Comparison of ENCODE assay signal across 8 cellular contexts in the genomic region with DNA sequence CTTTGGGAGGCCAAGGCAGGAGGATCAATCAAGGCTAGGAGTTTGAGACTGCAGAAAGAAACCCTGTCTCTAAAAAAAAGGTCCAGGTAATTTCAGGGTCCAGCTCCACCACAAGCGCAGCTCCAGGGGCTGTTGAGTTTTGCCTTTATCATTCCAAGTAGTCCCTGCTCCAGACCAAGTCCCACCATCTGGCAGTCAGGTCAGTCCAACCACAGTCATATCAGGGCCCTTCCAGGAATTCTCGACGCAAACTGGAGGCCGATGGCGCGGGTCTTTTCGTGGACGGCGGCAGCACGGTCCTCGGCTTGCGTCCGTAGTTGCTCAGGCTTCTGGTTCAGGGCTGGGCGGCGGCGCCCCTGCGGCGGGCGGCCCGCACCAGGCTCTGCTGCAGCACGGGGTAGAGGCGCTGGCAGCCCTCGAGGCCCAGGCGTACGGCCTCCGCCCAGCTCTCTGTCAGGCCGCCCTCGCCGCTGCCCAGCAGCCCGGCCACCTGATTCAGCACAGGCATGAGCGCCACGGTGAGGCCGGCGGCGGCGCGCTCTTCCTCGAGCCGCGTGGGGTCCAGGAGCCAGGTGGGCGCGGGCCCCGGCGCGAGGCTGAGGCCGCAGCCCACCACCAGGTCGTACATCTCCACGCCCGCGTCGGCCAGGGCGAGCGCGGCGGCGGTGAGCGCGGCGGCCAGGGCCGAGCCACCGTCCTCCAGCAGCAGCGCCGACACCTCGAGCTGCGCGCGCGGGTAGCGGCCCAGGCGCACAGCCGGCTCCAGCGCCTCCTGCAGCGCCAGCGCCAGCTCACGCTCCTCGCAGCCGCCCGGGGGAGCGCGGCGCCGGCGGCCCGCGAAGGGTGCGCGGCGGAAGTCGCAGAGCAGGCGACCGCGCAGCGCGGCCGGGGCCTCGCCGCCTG. TPM values are rescaled to one million over a fixed set of nuclear protein-coding genes. Genes with fewer than 3 reads are reported as not detected.
DNase-seq lines count a peak whose midpoint lies in the region; ATAC-seq and TF ChIP-seq lines count a peak whose summit lies in the region.

No MANE protein-coding gene starts in this region.

- no peak for TF ChIP-seq CTCF in AG04450 (IDR thresholded peaks at IDR 0.05; ENCODE audit: low read depth, low read length)
- no peak for TF ChIP-seq CTCF in Panc1 (IDR thresholded peaks at IDR 0.05)
- TF ChIP-seq CTCF in hepatocyte (IDR thresholded peaks at IDR 0.05; ENCODE audit: poor library complexity): peak; percentile 12
- TF ChIP-seq CTCF in gastrocnemius medialis (IDR thresholded peaks at IDR 0.05 in 4 of 5, conservative IDR thresholded peaks at IDR 0.05 in 1 of 5): no peak

- in situ Hi-C loops in Panc1 (cut with HindIII; ENCODE audit: low pct_unique_long_range_greater_than_20kb, low sequenced_read_pairs) (no loop called here), gastrocnemius medialis (cut with MboI; ENCODE audit: low sequenced_read_pairs in 4 of 4) (loop anchor here in 2 of 4 donors (10.0 to 25.0 kb wide), 2 partner anchors 96 to 589 kb away; no protein-coding TSS in a partner anchor)

- H3K27ac ChIP-seq in AG04450 (ENCODE audit: low read depth, low read length) (no peak overlapping the region), Panc1 (ENCODE audit: low read length) (peak overlapping the region; percentile 79), angular gyrus (ENCODE audit: low read depth, low read length) (peak overlapping the region; percentile 48), hepatocyte (peak overlapping the region; percentile 74), gastrocnemius medialis (peak overlapping the region; percentile 55 to 85 (median 81))

- H3K4me1 ChIP-seq in Panc1 (ENCODE audit: control insufficient read depth, insufficient read depth, low read length): no peaks in the 10 kb centered on the region
- peaks cover 15% of the 10 kb centered on the region for H3K4me1 ChIP-seq in hepatocyte (ENCODE audit: insufficient read depth)
- H3K4me1 ChIP-seq in gastrocnemius medialis: peaks cover 17 to 21% of the 10 kb centered on the region in 2 donors

- intact Hi-C loops in Panc1 (cut with micrococcal nuclease; ENCODE audit: unreplicated experiment): no loop called here
- intact Hi-C loops in gastrocnemius medialis (cut with DNase I; ENCODE audit: low total_unique reads): loop anchor here (2.0 kb wide), 1 partner anchor 38 kb away; the partner anchor contains the start of gene AARS1

- H3K27me3 ChIP-seq in AG04450 (ENCODE audit: control insufficient read depth, insufficient read depth, low read length): no peaks in the 10 kb centered on the region
- no peaks in the 10 kb centered on the region for H3K27me3 ChIP-seq in Panc1 (ENCODE audit: control insufficient read depth, insufficient read depth, low read length)
- H3K27me3 ChIP-seq in hepatocyte: no peaks in the 10 kb centered on the region
- H3K27me3 ChIP-seq in gastrocnemius medialis: no peaks in the 10 kb centered on the region

- DNase-seq in AG04450 (ENCODE audit: low read depth, low spot score) (no peak), Panc1 (ENCODE audit: low read depth, low spot score) (no peak), hepatocyte (ENCODE audit: low spot score) (peak; percentile 72), gastrocnemius medialis (no peak), SIG-M5 (lab: John Stamatoyannopoulos, UW) (no peak)

- no TSS peak for BruUV-seq in Panc1 (replicated peaks; lab: Mats Ljungman, UMichigan)

- ATAC-seq in GM18858 (IDR thresholded peaks at IDR 0.05; ENCODE audit: unreplicated experiment): peak; percentile 18
- ATAC-seq in HG03039 (IDR thresholded peaks at IDR 0.05; ENCODE audit: unreplicated experiment): peak; percentile 41
- ATAC-seq in Panc1: peak; percentile 72
- peak; percentile 65 to 71 for ATAC-seq in gastrocnemius medialis

- H3K4me2 ChIP-seq in hepatocyte: peak overlapping the region; percentile 97

- CTCF ChIA-PET in AG04450 (lab: Charles Lee) (interaction anchor here (1.0 to 1.6 kb wide), 3 partner anchors 9 to 17 kb away, joined by 3 to 5 read pairs (median 5); no protein-coding TSS in a partner anchor), Panc1 (lab: Charles Lee) (no interaction called here)

- no peaks in the 10 kb centered on the region; the same call in 1 of the 2 replicates for H3K9me3 ChIP-seq in AG04450 (ENCODE audit: control insufficient read depth, insufficient read depth, low read length)
- no peaks in the 10 kb centered on the region for H3K9me3 ChIP-seq in Panc1 (ENCODE audit: control insufficient read depth, insufficient read depth, low read depth, low read length)
- no peaks in the 10 kb centered on the region for H3K9me3 ChIP-seq in hepatocyte (ENCODE audit: low read depth)
- H3K9me3 ChIP-seq in gastrocnemius medialis: no peaks in the 10 kb centered on the region

- peaks cover 2% of the 10 kb centered on the region for H3K36me3 ChIP-seq in Panc1 (ENCODE audit: control insufficient read depth, insufficient read depth, low read length)
- no peaks in the 10 kb centered on the region for H3K36me3 ChIP-seq in hepatocyte (replicated peaks; ENCODE audit: insufficient read depth, low read depth)
- peaks cover 0 to 37% of the 10 kb centered on the region in 2 donors for H3K36me3 ChIP-seq in gastrocnemius medialis

- POLR2A ChIA-PET in AG04450 (lab: Yijun Ruan, JAX): interaction anchor here (2.2 kb wide), 1 partner anchor 38 kb away, joined by 8 read pairs; the partner anchor contains the start of gene AARS1
- POLR2A ChIA-PET in Panc1 (lab: Charles Lee): no interaction called here

- 6% methylated on average over 67 of the region's 97 CpGs for WGBS in hepatocyte (ENCODE audit: low lambda C conversion rate, missing lambda C conversion rate)

- H3K4me3 ChIP-seq in AG04450 (ENCODE audit: low read depth, low read length): peak overlapping the region; percentile 58
- peak overlapping the region; percentile 50 to 60 for H3K4me3 ChIP-seq in Panc1 (ENCODE audit: low read depth in 2 of 2, low read length in 2 of 2)
- peak overlapping the region; percentile 79 for H3K4me3 ChIP-seq in hepatocyte
- peak overlapping the region; percentile 58 to 66 (median 62) for H3K4me3 ChIP-seq in gastrocnemius medialis

- H3K9me2 ChIP-seq in hepatocyte (replicated peaks; ENCODE audit: insufficient read depth): no peaks in the 10 kb centered on the region

- no peak overlapping the region for H2AFZ ChIP-seq in hepatocyte

- peaks cover 41% of the 10 kb centered on the region for H3K79me2 ChIP-seq in hepatocyte

- peaks cover 30% of the 10 kb centered on the region for H4K20me1 ChIP-seq in hepatocyte (ENCODE audit: insufficient read depth, poor library complexity, severe bottlenecking)

- no peak for TF ChIP-seq POLR2A in gastrocnemius medialis (IDR thresholded peaks at IDR 0.05)

RNA-seq across cellular contexts. Expression of gene EXOSC6, which starts 0.7 kb away (rescaled TPM):
- polyA plus RNA-seq in AG04450 (2011; rRNA removed) (7.4 and 8.5 TPM in 2 replicates), hepatocyte (20.8 and 21.4 TPM in 2 replicates)
- polyA minus RNA-seq in AG04450 (2011; rRNA and poly(A)+ RNA removed): 10.7 and 12.6 TPM in 2 replicates
- total RNA-seq in Panc1 (2021; ENCODE audit: unreplicated experiment) (19.3 TPM), hepatocyte (24.7 and 28.7 TPM in 2 replicates), gastrocnemius medialis (10 to 100 TPM; 15.3 to 33.2 (median 17.2) TPM)
- polyA plus RNA-seq in Panc1 (2012; ENCODE audit: insufficient read length): 6.7 TPM

RNA-seq across cellular contexts. Expression of gene AARS1, which starts 38.3 kb away (rescaled TPM):
- 221 and 223 TPM in 2 replicates for polyA plus RNA-seq in AG04450 (2011; rRNA removed)
- 257 and 286 TPM in 2 replicates for polyA minus RNA-seq in AG04450 (2011; rRNA and poly(A)+ RNA removed)
- 115 TPM for total RNA-seq in Panc1 (2021; ENCODE audit: unreplicated experiment)
- 177 TPM for polyA plus RNA-seq in Panc1 (2012; ENCODE audit: insufficient read length)
- total RNA-seq in hepatocyte: 73.8 and 78.6 TPM in 2 replicates
- 71.2 and 79.5 TPM in 2 replicates for polyA plus RNA-seq in hepatocyte
- total RNA-seq in gastrocnemius medialis: 10 to 100 TPM; 58.0 to 80.4 (median 60.2) TPM

RNA-seq across cellular contexts. Expression of gene DDX19B, which starts 48.0 kb away (rescaled TPM):
- polyA plus RNA-seq in AG04450 (2011; rRNA removed) (36.5 and 41.9 TPM in 2 replicates), hepatocyte (33.8 and 38.7 TPM in 2 replicates)
- polyA minus RNA-seq in AG04450 (2011; rRNA and poly(A)+ RNA removed): 14.3 and 18.4 TPM in 2 replicates
- total RNA-seq in Panc1 (2021; ENCODE audit: unreplicated experiment) (24.4 TPM), hepatocyte (26.6 and 31.6 TPM in 2 replicates), gastrocnemius medialis (10 to 100 TPM; 26.6 to 38.3 (median 31.9) TPM)
- 28.8 TPM for polyA plus RNA-seq in Panc1 (2012; ENCODE audit: insufficient read length)

Comparison
In these comparisons a context has a peak if more than half of its experiments do, and no peak if none do; other contexts are left out.
1. ATAC-seq: peak in every context shown above with its lines; median percentile 72 in Panc1; 68 in gastrocnemius medialis; 41 in HG03039; 18 in GM18858.